1 cellular context compared by ENCODE assay signal in the genomic region with DNA sequence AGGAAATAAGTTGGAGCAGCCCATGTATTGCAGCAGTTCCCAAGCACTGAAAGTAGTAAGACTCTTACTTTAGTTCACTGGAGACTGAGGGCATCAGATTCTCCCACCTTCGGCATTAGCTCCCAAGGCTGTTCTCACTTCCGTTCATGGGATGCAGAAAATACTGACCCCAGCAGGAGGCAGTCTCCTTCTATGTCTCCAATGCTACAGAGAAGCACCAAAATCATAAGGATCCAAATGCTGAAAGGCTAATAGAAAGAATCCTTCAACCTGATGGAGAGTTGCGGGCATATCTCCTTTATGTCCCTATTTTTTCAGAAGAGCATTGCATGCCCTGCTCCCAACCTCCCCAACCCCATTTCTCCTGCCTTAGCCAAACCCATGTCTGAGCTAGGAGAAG.
A peak's percentile ranks its signal among the peaks of the same experiment; 100 is the strongest.
TF ChIP-seq lines count a peak whose summit lies in the region.

No MANE protein-coding gene starts in this region.

TF ChIP-seq in HepG2, 621 proteins besides CTCF, POLR2A, EP300 and RAD21:
- TF ChIP-seq WIZ (CRISPR knock-in tag; IDR thresholded peaks at IDR 0.05) (0 out of 2 replicates have a peak, but pooled peaks have one; percentile 53), ZFY (CRISPR knock-in tag; IDR thresholded peaks at IDR 0.05) (no peak), REPIN1 (CRISPR knock-in tag; IDR thresholded peaks at IDR 0.05; ENCODE audit: borderline replicate concordance, low read depth) (0 out of 2 replicates have a peak, but pooled peaks have one; percentile 30), SRSF1 (optimal IDR thresholded peaks at IDR 0.05; ENCODE audit: low read depth, low read length) (no peak), IRF2 (CRISPR knock-in tag; IDR thresholded peaks at IDR 0.05) (0 out of 2 replicates have a peak, but pooled peaks have one; percentile 34), EHMT2 (IDR thresholded peaks at IDR 0.05; ENCODE audit: borderline replicate concordance, low read depth, low read length) (peak; percentile 24; the same call in 1 of the 2 replicates), HNF4G (IDR thresholded peaks at IDR 0.05; ENCODE audit: borderline replicate concordance, low read depth, low read length) (no peak), HNF4G (CRISPR knock-in tag; IDR thresholded peaks at IDR 0.05; ENCODE audit: borderline replicate concordance, low read depth) (no peak)
- TF ChIP-seq, protein P1, sequence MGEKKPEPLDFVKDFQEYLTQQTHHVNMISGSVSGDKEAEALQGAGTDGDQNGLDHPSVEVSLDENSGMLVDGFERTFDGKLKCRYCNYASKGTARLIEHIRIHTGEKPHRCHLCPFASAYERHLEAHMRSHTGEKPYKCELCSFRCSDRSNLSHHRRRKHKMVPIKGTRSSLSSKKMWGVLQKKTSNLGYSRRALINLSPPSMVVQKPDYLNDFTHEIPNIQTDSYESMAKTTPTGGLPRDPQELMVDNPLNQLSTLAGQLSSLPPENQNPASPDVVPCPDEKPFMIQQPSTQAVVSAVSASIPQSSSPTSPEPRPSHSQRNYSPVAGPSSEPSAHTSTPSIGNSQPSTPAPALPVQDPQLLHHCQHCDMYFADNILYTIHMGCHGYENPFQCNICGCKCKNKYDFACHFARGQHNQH (CRISPR knock-in tag; IDR thresholded peaks at IDR 0.05): 0 out of 2 replicates have a peak, but pooled peaks have one; percentile 4
- TF ChIP-seq, protein P2, sequence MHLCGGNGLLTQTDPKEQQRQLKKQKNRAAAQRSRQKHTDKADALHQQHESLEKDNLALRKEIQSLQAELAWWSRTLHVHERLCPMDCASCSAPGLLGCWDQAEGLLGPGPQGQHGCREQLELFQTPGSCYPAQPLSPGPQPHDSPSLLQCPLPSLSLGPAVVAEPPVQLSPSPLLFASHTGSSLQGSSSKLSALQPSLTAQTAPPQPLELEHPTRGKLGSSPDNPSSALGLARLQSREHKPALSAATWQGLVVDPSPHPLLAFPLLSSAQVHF (CRISPR knock-in tag; IDR thresholded peaks at IDR 0.05): no peak
TF ChIP-seq in HepG2: peak in this region for 5.
